In genomic region chrY:13398876-13399275, GRCh38 we compare ENCODE assay signal across 17 cellular contexts.
DNase-seq lines count a peak whose midpoint lies in the region; TF ChIP-seq lines count a peak whose summit lies in the region.
"Had no signal": no experiment of that assay in that cellular context is flagged by ENCODE, and none has a peak within 500 bp of the region (broad histone marks: within the 10 kb centered on the region; RNA-seq: fewer than 3 reads in every experiment).

No MANE protein-coding gene starts in this region.

- H3K9me2 ChIP-seq in GM23248 (ENCODE audit: insufficient read depth) = no peaks in the 10 kb centered on the region

- in situ Hi-C loops in GM23248 (cut with MboI) = no loop called here

- WGBS in GM23248 (ENCODE audit: low coverage in 1 of 2, low lambda C conversion rate in 2 of 2, missing lambda C conversion rate in 2 of 2), 2 experiments = 98 to 100% methylated on average over 2 of the region's 2 CpGs

- H3K4me3 ChIP-seq in AG10803 (ENCODE audit: low read length) (no peak overlapping the region), GM23248 (no peak overlapping the region), MG63 (no peak overlapping the region)

- no peak for TF ChIP-seq CTCF in AG10803 (conservative IDR thresholded peaks at IDR 0.05; ENCODE audit: low read length)

- H3K4me1 ChIP-seq in GM23248 (ENCODE audit: insufficient read depth) = no peaks in the 10 kb centered on the region
- H3K4me1 ChIP-seq: BE2C had no signal

- H3K9me3 ChIP-seq in GM23248 (ENCODE audit: low read depth) = no peaks in the 10 kb centered on the region
- no peaks in the 10 kb centered on the region for H3K9me3 ChIP-seq in MG63
- H3K9me3 ChIP-seq: BE2C had no signal

- no peaks in the 10 kb centered on the region for H4K20me1 ChIP-seq in GM23248 (ENCODE audit: insufficient read depth)

- DNase-seq in AG10803 (ENCODE audit: low read depth) (peak; percentile 5), GM23248 (peak; percentile 38), MG63 (peak; percentile 5), myocyte (ENCODE audit: low read depth) (peak; percentile 37), NCI-H82 treated with DMSO at 0.1 percent for 48 hours (lab: John Stamatoyannopoulos, UW; ENCODE audit: unreplicated experiment) (no peak), COR-L47 (lab: John Stamatoyannopoulos, UW) (no peak)
- no peak for DNase-seq in activated CD4-positive, alpha-beta T cell treated with anti-CD3 and anti-CD28 coated beads, Interleukin-2, amount 50 U/mL, for 48 hours
- DNase-seq: 8988T; BE2C; C1 segment of cervical spinal cord; CD4-positive, CD25-positive, alpha-beta regulatory T cell; DMS153; DMS79; GF-D8; GOT3; H7 had no signal

- H3K36me3 ChIP-seq in GM23248 (ENCODE audit: low read depth) (no peaks in the 10 kb centered on the region), MG63 (no peaks in the 10 kb centered on the region; the same call in 1 of the 2 replicates)
- H3K36me3 ChIP-seq: BE2C had no signal

- no peak overlapping the region for H2AFZ ChIP-seq in GM23248

- no peaks in the 10 kb centered on the region for H3K79me2 ChIP-seq in GM23248 (ENCODE audit: insufficient read depth)

- no peaks in the 10 kb centered on the region for H3F3A ChIP-seq in GM23248 (ENCODE audit: insufficient read depth)

- H3K27me3 ChIP-seq in GM23248 (replicated peaks; ENCODE audit: insufficient read depth) (no peaks in the 10 kb centered on the region), MG63 (no peaks in the 10 kb centered on the region)
- H3K27me3 ChIP-seq: BE2C had no signal

- no peak overlapping the region for H3K27ac ChIP-seq in GM23248
- H3K27ac ChIP-seq: HL-60 had no signal

- no peak overlapping the region for H3K4me2 ChIP-seq in GM23248 (ENCODE audit: unreplicated experiment)

- H3K9ac ChIP-seq in GM23248 = no peak overlapping the region

Comparison
In these comparisons a context has a peak if more than half of its experiments do, and no peak if none do; other contexts are left out.
1. DNase-seq: peak in AG10803 (single experiment), GM23248 (single experiment), MG63 (single experiment) and myocyte (single experiment); none in NCI-H82 treated with DMSO at 0.1 percent for 48 hours (single experiment), COR-L47 (single experiment) and activated CD4-positive, alpha-beta T cell treated with anti-CD3 and anti-CD28 coated beads, Interleukin-2, amount 50 U/mL, for 48 hours (0 of 2).